In the genomic region with DNA sequence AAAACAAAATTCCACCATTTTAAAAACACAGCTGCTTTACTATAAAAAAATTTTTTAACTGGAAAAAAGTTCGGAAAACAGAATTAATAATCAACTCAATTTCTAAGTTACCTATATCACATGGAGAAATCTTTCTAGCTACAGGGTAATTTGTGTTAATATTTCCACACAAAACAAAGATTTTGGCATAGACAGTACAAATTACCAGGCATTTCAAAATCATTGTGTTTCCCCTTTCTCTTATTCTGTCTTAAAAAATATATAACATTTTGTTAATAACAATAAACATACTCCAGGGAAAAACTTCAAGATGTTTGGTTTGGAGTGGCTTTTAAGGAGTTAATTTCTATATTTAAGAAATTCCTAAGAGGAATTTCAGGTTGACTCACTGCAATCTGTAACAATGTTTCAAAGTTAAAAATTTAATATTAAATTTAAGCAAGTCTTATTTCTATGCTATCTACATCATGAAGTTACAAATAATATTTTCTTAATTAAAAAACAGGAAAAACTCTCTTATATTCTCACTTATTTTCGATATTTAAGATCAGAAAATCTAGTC, we compare ENCODE assay signal across 8 cellular contexts.
DNase-seq lines count a peak whose midpoint lies in the region; ATAC-seq and TF ChIP-seq lines count a peak whose summit lies in the region.

No MANE protein-coding gene starts in this region.

- peak overlapping the region; percentile 85 for H3K4me2 ChIP-seq in BLaER1

- DNase-seq in MG63 (no peak), dorsolateral prefrontal cortex (no peak), DMS 273 treated with DMSO at 0.1 percent for 48 hours (lab: John Stamatoyannopoulos, UW) (no peak), NCI-H510A (lab: John Stamatoyannopoulos, UW) (no peak)
- no peak for DNase-seq in effector CD8-positive, alpha-beta T cell (lab: John Stamatoyannopoulos, UW)

- TF ChIP-seq CTCF in dorsolateral prefrontal cortex (IDR thresholded peaks at IDR 0.05 in 54 of 56, conservative IDR thresholded peaks at IDR 0.05 in 2 of 56; ENCODE audit: low read depth in 1 of 56, partially characterized antibody in 56 of 56) (no peak), nephron (IDR thresholded peaks at IDR 0.05; ENCODE audit: unreplicated experiment in 3 of 3) (no peak)

- intact Hi-C loops in dorsolateral prefrontal cortex (cut with DNase I) = loop anchor here (5.0 to 10.0 kb wide), 4 partner anchors 61 to 362 kb away; partner anchors contain the start of genes JMJD1C (in 1 of the 2) and REEP3 (in 1 of the 2)

- H3K36me3 ChIP-seq in BLaER1 (no peaks in the 10 kb centered on the region; the same call in 1 of the 2 replicates), MG63 (no peaks in the 10 kb centered on the region; the same call in 1 of the 2 replicates)

- no peaks in the 10 kb centered on the region for H3K9me3 ChIP-seq in BLaER1
- H3K9me3 ChIP-seq in MG63 = no peaks in the 10 kb centered on the region

- peak overlapping the region; percentile 96 to 100 (median 97) for H3K4me3 Mint-ChIP-seq in nephron

- H3K27me3 ChIP-seq in BLaER1 (no peaks in the 10 kb centered on the region), MG63 (no peaks in the 10 kb centered on the region), dorsolateral prefrontal cortex (no peaks in the 10 kb centered on the region)

- peaks cover 57% of the 10 kb centered on the region for H4K20me1 ChIP-seq in BLaER1

- H3K36me3 Mint-ChIP-seq in nephron (ENCODE audit: low read depth) = peaks cover 26% of the 10 kb centered on the region

- H3K27ac ChIP-seq in BLaER1 (peak overlapping the region; percentile 86; the same call in 1 of the 2 replicates), dorsolateral prefrontal cortex (peak overlapping the region in 58 of 59 donors; percentile 15 to 97 (median 91))

- H3K27me3 Mint-ChIP-seq in nephron (ENCODE audit: low read depth) = no peaks in the 10 kb centered on the region

- H3K9me3 Mint-ChIP-seq in nephron = no peaks in the 10 kb centered on the region

- H3K4me3 ChIP-seq in BLaER1 (peak overlapping the region; percentile 69), MG63 (peak overlapping the region; percentile 58), dorsolateral prefrontal cortex (peak overlapping the region; percentile 14 to 76 (median 60))

- peak overlapping the region; percentile 95 to 99 (median 97) for H3K27ac Mint-ChIP-seq in nephron

- no peak for ATAC-seq in HG03342 (IDR thresholded peaks at IDR 0.05; ENCODE audit: unreplicated experiment)

- peaks cover 54% of the 10 kb centered on the region for H3K4me1 ChIP-seq in BLaER1

- H3K9ac ChIP-seq in BLaER1 = 0 out of 2 replicates have a peak overlapping the region, but pooled peaks have one; percentile 70

- H3K4me1 Mint-ChIP-seq in nephron = peaks cover 32% of the 10 kb centered on the region
